18 cellular contexts compared by ENCODE assay signal in genomic region chr11:17026487-17027082, GRCh38.
"Had no signal": no experiment of that assay in that cellular context is flagged by ENCODE, and none has a peak within 500 bp of the region (broad histone marks: within the 10 kb centered on the region; RNA-seq: fewer than 3 reads in every experiment).

No MANE protein-coding gene starts in this region.

- H3K36me3 ChIP-seq: gastrocnemius medialis, heart right ventricle, left lung, lower lobe of right lung, ovary, right atrium auricular region, thoracic aorta, transverse colon had no signal

- H3K4me1 ChIP-seq: gastrocnemius medialis, heart right ventricle, left lung, lower lobe of right lung, right atrium auricular region, stomach, transverse colon had no signal

- H3K27me3 ChIP-seq: dorsolateral prefrontal cortex, gastrocnemius medialis, heart right ventricle, left lung, ovary, right atrium auricular region, stomach, transverse colon had no signal

- H3K9me3 ChIP-seq: gastrocnemius medialis, heart right ventricle, left lung, lower lobe of right lung, ovary, right atrium auricular region, stomach, thoracic aorta, transverse colon had no signal

- FAIRE-seq: small intestine, urothelium cell line had no signal

- H3K27ac ChIP-seq: dorsolateral prefrontal cortex, gastrocnemius medialis, heart right ventricle, left lung, lower lobe of right lung, ovary, right atrium auricular region, stomach, thoracic aorta, transverse colon had no signal

- DNase-seq: cortex of kidney; dorsolateral prefrontal cortex; effector CD8-positive, alpha-beta T cell; gastrocnemius medialis; heart right ventricle; islet precursor cell; left lung; lower lobe of right lung; ovary; small intestine; stimulated activated CD4-positive, alpha-beta T cell treated with anti-CD3 and anti-CD28 coated beads, Interleukin-12 subunit alpha, Interleukin-12 subunit beta, amount 100 ng/mL, for 4 hours; stimulated activated naive CD4-positive, alpha-beta T cell; stomach; substantia nigra; transverse colon had no signal

- H3K4me3 ChIP-seq: dorsolateral prefrontal cortex, gastrocnemius medialis, heart right ventricle, left lung, lower lobe of right lung, ovary, right atrium auricular region, stomach, thoracic aorta, transverse colon had no signal
